Comparison of ENCODE assay signal across 35 cellular contexts in genomic region chr11:120549346-120549745, GRCh38. TPM values are rescaled to one million over a fixed set of nuclear protein-coding genes. Genes with fewer than 3 reads are reported as not detected.
"Had no signal": no experiment of that assay in that cellular context is flagged by ENCODE, and none has a peak within 500 bp of the region (broad histone marks: within the 10 kb centered on the region; RNA-seq: fewer than 3 reads in every experiment).

No MANE protein-coding gene starts in this region.

- H3K36me3 Mint-ChIP-seq: activated CD4-positive, alpha-beta memory T cell treated with anti-CD3 and anti-CD28 coated beads for 36 hours; activated CD8-positive, alpha-beta memory T cell treated with anti-CD3 and anti-CD28 coated beads, Interleukin-2, amount 10 ng/mL, durations not matched to agents 7 days and 5 days; activated naive CD4-positive, alpha-beta T cell treated with anti-CD3 and anti-CD28 coated beads, Interleukin-2, amount 50 U/mL, for 24 hours; activated naive CD8-positive, alpha-beta T cell treated with anti-CD3 and anti-CD28 coated beads for 36 hours had no signal

- H3K36me3 ChIP-seq: adrenal gland, breast epithelium, cardiac muscle cell had no signal

- H3K27ac Mint-ChIP-seq: activated CD4-positive, alpha-beta memory T cell treated with anti-CD3 and anti-CD28 coated beads for 36 hours; activated CD4-positive, alpha-beta T cell treated with anti-CD3 and anti-CD28 coated beads for 36 hours; activated CD4-positive, alpha-beta T cell treated with anti-CD3 and anti-CD28 coated beads, Interleukin-2, amount 10 ng/mL, durations not matched to agents 24 days and 14 days; activated CD8-positive, alpha-beta memory T cell treated with anti-CD3 and anti-CD28 coated beads, Interleukin-2, amount 10 ng/mL, durations not matched to agents 7 days and 5 days; activated CD8-positive, alpha-beta T cell treated with anti-CD3 and anti-CD28 coated beads, Interleukin-2, amount 10 ng/mL, durations not matched to agents 7 days and 5 days; activated naive CD4-positive, alpha-beta T cell treated with anti-CD3 and anti-CD28 coated beads for 36 hours; activated naive CD4-positive, alpha-beta T cell treated with anti-CD3 and anti-CD28 coated beads, Interleukin-2, amount 50 U/mL, for 24 hours; activated naive CD8-positive, alpha-beta T cell treated with anti-CD3 and anti-CD28 coated beads for 36 hours; activated naive CD8-positive, alpha-beta T cell treated with anti-CD3 and anti-CD28 coated beads, Interleukin-2, amount 50 U/mL, for 24 hours; activated T-helper 1 cell treated with anti-CD3 and anti-CD28 coated beads, Interleukin-12 subunit alpha, Interleukin-12 subunit beta, Interleukin-2, Interleukin-4 antibody, amounts not matched to agents 30 ng/mL and 10 ng/mL and 1 ng/mL, durations not matched to agents 14 hours and 24 hours and 36 hours; activated T-helper 2 cell treated with anti-CD3 and anti-CD28 coated beads, Interferon-gamma antibody, Interleukin-2, Interleukin-4, amounts not matched to agents 10 μg/mL and 5 μg/mL and 100 μg/mL, durations not matched to agents 14 hours and 24 hours and 36 hours; dendritic cell treated with granulocyte-macrophage colony-stimulating factor and Interleukin-4, amounts not matched to agents 40 ng/mL and 50 ng/mL, for 4 days; endodermal cell; T-helper 17 cell; T-helper 2 cell treated with Interferon-gamma antibody and Interleukin-4, amounts not matched to agents 5 μg/mL and 100 μg/mL, for 36 hours had no signal

- DNase-seq: activated CD4-positive, alpha-beta memory T cell treated with anti-CD3 and anti-CD28 coated beads for 36 hours; activated CD4-positive, alpha-beta T cell treated with anti-CD3 and anti-CD28 coated beads for 36 hours; activated CD4-positive, alpha-beta T cell treated with anti-CD3 and anti-CD28 coated beads, Interleukin-2, amount 10 ng/mL, durations not matched to agents 24 days and 14 days; activated CD4-positive, CD25-positive, alpha-beta regulatory T cell; activated CD4-positive, CD25-positive, alpha-beta regulatory T cell treated with anti-CD3 and anti-CD28 coated beads, Interleukin-2, amount 50 U/mL, for 72 hours; activated CD8-positive, alpha-beta memory T cell treated with anti-CD3 and anti-CD28 coated beads, Interleukin-2, amount 10 ng/mL, durations not matched to agents 7 days and 5 days; activated CD8-positive, alpha-beta memory T cell treated with anti-CD3 and anti-CD28 coated beads, Interleukin-2, amount 50 U/mL, for 4 hours; activated CD8-positive, alpha-beta T cell treated with anti-CD3 and anti-CD28 coated beads, Interleukin-2, amount 10 ng/mL, durations not matched to agents 7 days and 5 days; activated effector memory CD4-positive, alpha-beta T cell treated with anti-CD3 and anti-CD28 coated beads, Interleukin-2, amount 50 U/mL, for 16 hours; activated naive CD4-positive, alpha-beta T cell treated with anti-CD3 and anti-CD28 coated beads for 36 hours; activated naive CD8-positive, alpha-beta T cell treated with anti-CD3 and anti-CD28 coated beads for 36 hours; activated naive CD8-positive, alpha-beta T cell treated with anti-CD3 and anti-CD28 coated beads, Interleukin-2, amount 50 U/mL, for 24 hours; activated T-cell treated with anti-CD3 and anti-CD28 coated beads, Interleukin-2, amount 50 U/mL, for 1 hour; activated T-cell treated with anti-CD3 and anti-CD28 coated beads, Interleukin-2, amount 50 U/mL, for 48 hours; adrenal gland; amygdala; body of pancreas; central memory CD4-positive, alpha-beta T cell; cerebellar nuclear complex; dorsolateral prefrontal cortex; effector memory CD4-positive, alpha-beta T cell; endodermal cell; foreskin fibroblast; T-helper 1 cell; T-helper 17 cell; T1000 had no signal

- H3K27ac ChIP-seq: breast epithelium, cardiac muscle cell had no signal

- H3K27me3 ChIP-seq: adrenal gland, body of pancreas, breast epithelium, cardiac muscle cell, dorsolateral prefrontal cortex had no signal

- H3K9me3 Mint-ChIP-seq: activated CD4-positive, alpha-beta memory T cell treated with anti-CD3 and anti-CD28 coated beads for 36 hours; activated CD4-positive, alpha-beta T cell treated with anti-CD3 and anti-CD28 coated beads, Interleukin-2, amount 10 ng/mL, durations not matched to agents 24 days and 14 days; activated naive CD4-positive, alpha-beta T cell treated with anti-CD3 and anti-CD28 coated beads for 36 hours; activated naive CD4-positive, alpha-beta T cell treated with anti-CD3 and anti-CD28 coated beads, Interleukin-2, amount 50 U/mL, for 24 hours; activated naive CD8-positive, alpha-beta T cell treated with anti-CD3 and anti-CD28 coated beads for 36 hours; activated naive CD8-positive, alpha-beta T cell treated with anti-CD3 and anti-CD28 coated beads, Interleukin-2, amount 50 U/mL, for 24 hours; activated T-helper 1 cell treated with anti-CD3 and anti-CD28 coated beads, Interleukin-12 subunit alpha, Interleukin-12 subunit beta, Interleukin-2, Interleukin-4 antibody, amounts not matched to agents 30 ng/mL and 10 ng/mL and 1 ng/mL, durations not matched to agents 14 hours and 24 hours and 36 hours; activated T-helper 2 cell treated with anti-CD3 and anti-CD28 coated beads, Interferon-gamma antibody, Interleukin-2, Interleukin-4, amounts not matched to agents 10 μg/mL and 5 μg/mL and 100 μg/mL, durations not matched to agents 14 hours and 24 hours and 36 hours; dendritic cell treated with granulocyte-macrophage colony-stimulating factor and Interleukin-4, amounts not matched to agents 40 ng/mL and 50 ng/mL, for 4 days; endodermal cell; T-helper 2 cell treated with Interferon-gamma antibody and Interleukin-4, amounts not matched to agents 5 μg/mL and 100 μg/mL, for 36 hours had no signal

- H3K27me3 Mint-ChIP-seq: activated naive CD4-positive, alpha-beta T cell treated with anti-CD3 and anti-CD28 coated beads, Interleukin-2, amount 50 U/mL, for 24 hours had no signal

- H3K4me3 ChIP-seq: adrenal gland, body of pancreas, breast epithelium, cardiac muscle cell, coronary artery, dorsolateral prefrontal cortex had no signal

- H3K4me1 Mint-ChIP-seq: activated CD4-positive, alpha-beta T cell treated with anti-CD3 and anti-CD28 coated beads for 36 hours; activated naive CD4-positive, alpha-beta T cell treated with anti-CD3 and anti-CD28 coated beads, Interleukin-2, amount 50 U/mL, for 24 hours; activated naive CD8-positive, alpha-beta T cell treated with anti-CD3 and anti-CD28 coated beads for 36 hours had no signal

- H3K4me3 Mint-ChIP-seq: activated CD4-positive, alpha-beta memory T cell treated with anti-CD3 and anti-CD28 coated beads for 36 hours; activated CD4-positive, alpha-beta T cell treated with anti-CD3 and anti-CD28 coated beads for 36 hours; activated CD4-positive, alpha-beta T cell treated with anti-CD3 and anti-CD28 coated beads, Interleukin-2, amount 10 ng/mL, durations not matched to agents 24 days and 14 days; activated CD8-positive, alpha-beta memory T cell treated with anti-CD3 and anti-CD28 coated beads, Interleukin-2, amount 10 ng/mL, durations not matched to agents 7 days and 5 days; activated CD8-positive, alpha-beta T cell treated with anti-CD3 and anti-CD28 coated beads, Interleukin-2, amount 10 ng/mL, durations not matched to agents 7 days and 5 days; activated naive CD4-positive, alpha-beta T cell treated with anti-CD3 and anti-CD28 coated beads for 36 hours; activated naive CD4-positive, alpha-beta T cell treated with anti-CD3 and anti-CD28 coated beads, Interleukin-2, amount 50 U/mL, for 24 hours; activated naive CD8-positive, alpha-beta T cell treated with anti-CD3 and anti-CD28 coated beads for 36 hours; activated naive CD8-positive, alpha-beta T cell treated with anti-CD3 and anti-CD28 coated beads, Interleukin-2, amount 50 U/mL, for 24 hours; activated T-helper 1 cell treated with anti-CD3 and anti-CD28 coated beads, Interleukin-12 subunit alpha, Interleukin-12 subunit beta, Interleukin-2, Interleukin-4 antibody, amounts not matched to agents 30 ng/mL and 10 ng/mL and 1 ng/mL, durations not matched to agents 14 hours and 24 hours and 36 hours; dendritic cell treated with granulocyte-macrophage colony-stimulating factor and Interleukin-4, amounts not matched to agents 40 ng/mL and 50 ng/mL, for 4 days; endodermal cell; T-helper 17 cell; T-helper 2 cell treated with Interferon-gamma antibody and Interleukin-4, amounts not matched to agents 5 μg/mL and 100 μg/mL, for 36 hours had no signal

- H3K9me3 ChIP-seq: adrenal gland, body of pancreas, breast epithelium had no signal

RNA-seq across cellular contexts. Expression of gene GRIK4, which starts 37.8 kb away (rescaled TPM):
- total RNA-seq: activated CD4-positive, alpha-beta memory T cell treated with anti-CD3 and anti-CD28 coated beads for 36 hours; activated CD4-positive, alpha-beta T cell treated with anti-CD3 and anti-CD28 coated beads for 36 hours; activated CD8-positive, alpha-beta T cell treated with anti-CD3 and anti-CD28 coated beads, Interleukin-2, amount 10 ng/mL, durations not matched to agents 7 days and 5 days; activated naive CD4-positive, alpha-beta T cell treated with anti-CD3 and anti-CD28 coated beads for 36 hours; activated T-helper 2 cell treated with anti-CD3 and anti-CD28 coated beads, Interferon-gamma antibody, Interleukin-2, Interleukin-4, amounts not matched to agents 10 μg/mL and 5 μg/mL and 100 μg/mL, durations not matched to agents 14 hours and 24 hours and 36 hours; aorta; body of pancreas had no signal
- polyA plus RNA-seq: aorta had no signal
